ENCODE assay signal across 10 cellular contexts in the genomic region with DNA sequence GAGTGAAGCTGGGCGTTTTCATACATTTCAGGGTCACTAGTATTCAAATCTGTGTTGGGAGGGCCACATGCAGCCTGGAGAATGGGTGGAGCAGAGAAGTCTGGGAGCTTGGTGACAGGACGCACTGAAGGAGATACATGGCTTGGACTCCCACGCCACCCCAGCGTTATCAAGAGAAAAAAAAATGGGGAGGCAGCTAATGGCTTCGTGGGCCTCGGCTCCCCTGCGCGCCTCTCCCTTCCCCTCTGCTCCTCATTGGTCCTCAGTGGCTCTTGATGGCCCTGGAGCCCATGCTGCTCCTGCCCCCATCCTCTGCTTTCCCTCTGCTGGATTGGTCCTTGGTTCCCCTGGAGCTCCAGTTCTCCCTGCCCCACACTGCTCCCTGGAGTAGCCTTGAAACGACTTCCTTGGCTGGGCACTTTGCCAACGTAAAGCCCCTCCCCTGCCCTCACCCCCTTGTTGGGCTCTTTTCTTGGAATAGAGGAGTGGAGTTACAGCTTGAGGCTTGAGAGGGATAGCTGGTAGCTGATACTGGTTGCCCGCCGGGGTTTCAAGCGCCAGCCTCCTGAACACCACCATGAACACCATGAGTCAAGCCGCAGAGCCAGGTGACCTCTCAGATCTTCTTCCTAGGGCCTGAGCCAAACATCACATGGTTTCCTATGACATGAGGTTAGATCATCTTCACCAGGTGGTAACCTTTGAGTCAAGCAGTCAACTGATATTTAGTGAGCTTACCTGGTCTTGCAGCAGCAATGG.
DNase-seq lines count a peak whose midpoint lies in the region; ATAC-seq and TF ChIP-seq lines count a peak whose summit lies in the region.
"Had no signal": no experiment of that assay in that cellular context is flagged by ENCODE, and none has a peak within 500 bp of the region (broad histone marks: within the 10 kb centered on the region; RNA-seq: fewer than 3 reads in every experiment).

No MANE protein-coding gene starts in this region.

- TF ChIP-seq CTCF in WTC11 (IDR thresholded peaks at IDR 0.05) = no peak
- no peak for TF ChIP-seq CTCF in BE2C (IDR thresholded peaks at IDR 0.05; ENCODE audit: low read depth, low read length)
- TF ChIP-seq CTCF in HFFc6 (IDR thresholded peaks at IDR 0.05) = no peak

- H3K36me3 Mint-ChIP-seq in WTC11 = peaks cover 10% of the 10 kb centered on the region
- H3K36me3 Mint-ChIP-seq in HFFc6 (ENCODE audit: low read depth) = peaks cover 9% of the 10 kb centered on the region; the same call in 1 of the 2 replicates

- CTCF ChIA-PET in WTC11 (lab: Charles Lee) = interaction anchor here (0.6 to 1.2 kb wide), 3 partner anchors 285 to 376 kb away, joined by 3 to 12 read pairs (median 5); no protein-coding TSS in a partner anchor

- H2AFZ ChIP-seq in ACC112 (ENCODE audit: low read length, unreplicated experiment) = no peak overlapping the region

- H3K27ac Mint-ChIP-seq in WTC11 (no peak overlapping the region), HFFc6 (no peak overlapping the region)

- 0 out of 2 replicates have a peak, but pooled peaks have one; percentile 12 for ATAC-seq in WTC11
- peak; percentile 66 for ATAC-seq in esophagus mucosa
- no peak for ATAC-seq in GM21529 (IDR thresholded peaks at IDR 0.05; ENCODE audit: unreplicated experiment)

- H3K4me3 ChIP-seq in ACC112 (ENCODE audit: low read depth, low read length) = no peak overlapping the region
- H3K4me3 ChIP-seq in BE2C (ENCODE audit: low read depth, low read length) = no peak overlapping the region

- H3K4me1 Mint-ChIP-seq in WTC11 = peaks cover 19% of the 10 kb centered on the region
- peaks cover 33% of the 10 kb centered on the region for H3K4me1 Mint-ChIP-seq in HFFc6 (ENCODE audit: low read depth)

- H3K27me3 Mint-ChIP-seq in WTC11 (ENCODE audit: low read depth) = no peaks in the 10 kb centered on the region
- peaks cover 5% of the 10 kb centered on the region; the same call in 1 of the 2 replicates for H3K27me3 Mint-ChIP-seq in HFFc6 (ENCODE audit: insufficient read depth)

- no peak overlapping the region for H3K4me3 Mint-ChIP-seq in WTC11
- H3K4me3 Mint-ChIP-seq in HFFc6 = no peak overlapping the region

- H3K27ac ChIP-seq in ACC112 (ENCODE audit: low read depth, low read length) = peak overlapping the region; percentile 36

- no peaks in the 10 kb centered on the region for H3K9me3 ChIP-seq in BE2C

- H3K4me1 ChIP-seq in ACC112 (ENCODE audit: control insufficient read depth, insufficient read depth, low read length, unreplicated experiment) (peaks cover 39% of the 10 kb centered on the region), BE2C (peaks cover 16% of the 10 kb centered on the region)

- DNase-seq in HPDE6-E6E7 (ENCODE audit: extremely low spot score) = peak; percentile 84
- no peak for DNase-seq in WTC11 (ENCODE audit: low spot score)
- no peak for DNase-seq in BE2C
- no peak for DNase-seq in HFFc6
- DNase-seq in EL = no peak
- DNase-seq: GOT3; stimulated activated naive CD4-positive, alpha-beta T cell treated with Interleukin-2 at 50 U/mL for 16 hours had no signal

- peaks cover 38% of the 10 kb centered on the region for H3K79me2 ChIP-seq in ACC112 (ENCODE audit: control insufficient read depth, insufficient read depth, low read length, unreplicated experiment)

- POLR2A ChIA-PET in WTC11 (lab: Charles Lee) = no interaction called here

- no peaks in the 10 kb centered on the region for H3K27me3 ChIP-seq in ACC112 (ENCODE audit: insufficient read depth, low read length)
- H3K27me3 ChIP-seq in BE2C = no peaks in the 10 kb centered on the region

- no peaks in the 10 kb centered on the region for H3K36me3 ChIP-seq in ACC112 (ENCODE audit: insufficient read depth, low read length)
- H3K36me3 ChIP-seq in BE2C = no peaks in the 10 kb centered on the region

- H3K9me3 Mint-ChIP-seq in WTC11 = peaks cover 14% of the 10 kb centered on the region
- H3K9me3 Mint-ChIP-seq in HFFc6 = no peaks in the 10 kb centered on the region; the same call in none of the 2 replicates

TF ChIP-seq in WTC11, 78 proteins besides CTCF, POLR2A, EP300 and RAD21 (continues in another document):
- TF ChIP-seq CREM (CRISPR knock-in tag; IDR thresholded peaks at IDR 0.05) (no peak), ZBTB21 (CRISPR knock-in tag; IDR thresholded peaks at IDR 0.05; ENCODE audit: borderline replicate concordance) (no peak), NR3C1 (CRISPR knock-in tag; conservative IDR thresholded peaks at IDR 0.05; ENCODE audit: low read depth) (no peak), ZNF263 (CRISPR knock-in tag; IDR thresholded peaks at IDR 0.05; ENCODE audit: low read depth) (no peak), EMX1 (CRISPR knock-in tag; IDR thresholded peaks at IDR 0.05) (no peak), MXD4 (CRISPR knock-in tag; IDR thresholded peaks at IDR 0.05; ENCODE audit: borderline replicate concordance) (no peak), PRRX2 (CRISPR knock-in tag; IDR thresholded peaks at IDR 0.05) (no peak), KAT7 (CRISPR knock-in tag; IDR thresholded peaks at IDR 0.05; ENCODE audit: borderline replicate concordance) (no peak), NR1H2 (CRISPR knock-in tag; IDR thresholded peaks at IDR 0.05) (no peak)
- TF ChIP-seq, protein P1, sequence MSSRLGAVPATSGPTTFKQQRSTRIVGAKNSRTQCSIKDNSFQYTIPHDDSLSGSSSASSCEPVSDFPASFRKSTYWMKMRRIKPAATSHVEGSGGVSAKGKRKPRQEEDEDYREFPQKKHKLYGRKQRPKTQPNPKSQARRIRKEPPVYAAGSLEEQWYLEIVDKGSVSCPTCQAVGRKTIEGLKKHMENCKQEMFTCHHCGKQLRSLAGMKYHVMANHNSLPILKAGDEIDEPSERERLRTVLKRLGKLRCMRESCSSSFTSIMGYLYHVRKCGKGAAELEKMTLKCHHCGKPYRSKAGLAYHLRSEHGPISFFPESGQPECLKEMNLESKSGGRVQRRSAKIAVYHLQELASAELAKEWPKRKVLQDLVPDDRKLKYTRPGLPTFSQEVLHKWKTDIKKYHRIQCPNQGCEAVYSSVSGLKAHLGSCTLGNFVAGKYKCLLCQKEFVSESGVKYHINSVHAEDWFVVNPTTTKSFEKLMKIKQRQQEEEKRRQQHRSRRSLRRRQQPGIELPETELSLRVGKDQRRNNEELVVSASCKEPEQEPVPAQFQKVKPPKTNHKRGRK (CRISPR knock-in tag; IDR thresholded peaks at IDR 0.05; ENCODE audit: borderline replicate concordance) = no peak
- TF ChIP-seq, protein P2, sequence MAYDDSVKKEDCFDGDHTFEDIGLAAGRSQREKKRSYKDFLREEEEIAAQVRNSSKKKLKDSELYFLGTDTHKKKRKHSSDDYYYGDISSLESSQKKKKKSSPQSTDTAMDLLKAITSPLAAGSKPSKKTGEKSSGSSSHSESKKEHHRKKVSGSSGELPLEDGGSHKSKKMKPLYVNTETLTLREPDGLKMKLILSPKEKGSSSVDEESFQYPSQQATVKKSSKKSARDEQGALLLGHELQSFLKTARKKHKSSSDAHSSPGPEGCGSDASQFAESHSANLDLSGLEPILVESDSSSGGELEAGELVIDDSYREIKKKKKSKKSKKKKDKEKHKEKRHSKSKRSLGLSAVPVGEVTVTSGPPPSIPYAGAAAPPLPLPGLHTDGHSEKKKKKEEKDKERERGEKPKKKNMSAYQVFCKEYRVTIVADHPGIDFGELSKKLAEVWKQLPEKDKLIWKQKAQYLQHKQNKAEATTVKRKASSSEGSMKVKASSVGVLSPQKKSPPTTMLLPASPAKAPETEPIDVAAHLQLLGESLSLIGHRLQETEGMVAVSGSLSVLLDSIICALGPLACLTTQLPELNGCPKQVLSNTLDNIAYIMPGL (CRISPR knock-in tag; IDR thresholded peaks at IDR 0.05) = no peak
- TF ChIP-seq, protein P3, sequence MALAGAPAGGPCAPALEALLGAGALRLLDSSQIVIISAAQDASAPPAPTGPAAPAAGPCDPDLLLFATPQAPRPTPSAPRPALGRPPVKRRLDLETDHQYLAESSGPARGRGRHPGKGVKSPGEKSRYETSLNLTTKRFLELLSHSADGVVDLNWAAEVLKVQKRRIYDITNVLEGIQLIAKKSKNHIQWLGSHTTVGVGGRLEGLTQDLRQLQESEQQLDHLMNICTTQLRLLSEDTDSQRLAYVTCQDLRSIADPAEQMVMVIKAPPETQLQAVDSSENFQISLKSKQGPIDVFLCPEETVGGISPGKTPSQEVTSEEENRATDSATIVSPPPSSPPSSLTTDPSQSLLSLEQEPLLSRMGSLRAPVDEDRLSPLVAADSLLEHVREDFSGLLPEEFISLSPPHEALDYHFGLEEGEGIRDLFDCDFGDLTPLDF (CRISPR knock-in tag; IDR thresholded peaks at IDR 0.05) = no peak
- TF ChIP-seq, protein P4, sequence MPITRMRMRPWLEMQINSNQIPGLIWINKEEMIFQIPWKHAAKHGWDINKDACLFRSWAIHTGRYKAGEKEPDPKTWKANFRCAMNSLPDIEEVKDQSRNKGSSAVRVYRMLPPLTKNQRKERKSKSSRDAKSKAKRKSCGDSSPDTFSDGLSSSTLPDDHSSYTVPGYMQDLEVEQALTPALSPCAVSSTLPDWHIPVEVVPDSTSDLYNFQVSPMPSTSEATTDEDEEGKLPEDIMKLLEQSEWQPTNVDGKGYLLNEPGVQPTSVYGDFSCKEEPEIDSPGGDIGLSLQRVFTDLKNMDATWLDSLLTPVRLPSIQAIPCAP (CRISPR knock-in tag; IDR thresholded peaks at IDR 0.05) = no peak
